ENCODE assay signal across 22 cellular contexts in genomic region chr12:112539221-112539620, GRCh38.
DNase-seq lines count a peak whose midpoint lies in the region; ATAC-seq and FAIRE-seq lines count a peak whose summit lies in the region.
"Had no signal": no experiment of that assay in that cellular context is flagged by ENCODE, and none has a peak within 500 bp of the region (broad histone marks: within the 10 kb centered on the region; RNA-seq: fewer than 3 reads in every experiment).

No MANE protein-coding gene starts in this region.

- no peak overlapping the region for H2BK15ac ChIP-seq in mesenchymal stem cell (ENCODE audit: low read depth, poor library complexity, severe bottlenecking)

- 90% methylated on average over 3 of the region's 3 CpGs for WGBS in mesenchymal stem cell

- no peak overlapping the region for H4K91ac ChIP-seq in mesenchymal stem cell (ENCODE audit: low read length)

- no peak overlapping the region for H3K18ac ChIP-seq in mesenchymal stem cell (ENCODE audit: low read depth in 1 of 2, low read length in 2 of 2)

- no peaks in the 10 kb centered on the region for H3K79me1 ChIP-seq in mesenchymal stem cell (replicated peaks; ENCODE audit: low read length, poor library complexity, severe bottlenecking)

- no peak overlapping the region for H2AFZ ChIP-seq in mesenchymal stem cell (ENCODE audit: low read depth, low read length)

- peaks cover 3% of the 10 kb centered on the region for H3K4me1 ChIP-seq in mesenchymal stem cell (ENCODE audit: control insufficient read depth, insufficient read depth, low read depth, low read length)
- H3K4me1 ChIP-seq: heart right ventricle had no signal

- H3K4ac ChIP-seq in mesenchymal stem cell (ENCODE audit: low read depth in 1 of 2, low read length in 2 of 2), result no peak overlapping the region

- H3K9ac ChIP-seq in mesenchymal stem cell (ENCODE audit: low read length), result no peak overlapping the region

- no peak overlapping the region for H2BK5ac ChIP-seq in mesenchymal stem cell (ENCODE audit: low read depth, low read length, poor library complexity, severe bottlenecking)

- no peak overlapping the region for H2BK12ac ChIP-seq in mesenchymal stem cell (ENCODE audit: low read length in 2 of 2)

- H3K36me3 ChIP-seq in mesenchymal stem cell (ENCODE audit: control insufficient read depth in 1 of 2, insufficient read depth in 2 of 2, low read depth in 1 of 2, low read length in 2 of 2), result no peaks in the 10 kb centered on the region
- H3K36me3 ChIP-seq: heart right ventricle had no signal

- no peak overlapping the region for H3K23ac ChIP-seq in mesenchymal stem cell (ENCODE audit: low read length in 2 of 2)

- no peak overlapping the region for H3K14ac ChIP-seq in mesenchymal stem cell (ENCODE audit: low read length in 2 of 2)

- DNase-seq in ACHN, result peak; percentile 36
- peak; percentile 35 for DNase-seq in HT1080 (ENCODE audit: low read depth)
- DNase-seq in RPMI7951 (ENCODE audit: low read depth), result peak; percentile 10
- DNase-seq in mesenchymal stem cell, result peak; percentile 14
- no peak for DNase-seq in NCI-H446 (lab: John Stamatoyannopoulos, UW)
- DNase-seq in RCC 7860 (ENCODE audit: low spot score), result no peak
- no peak for DNase-seq in activated CD4-positive, CD25-positive, alpha-beta regulatory T cell (lab: John Stamatoyannopoulos, UW)
- DNase-seq: activated CD8-positive, alpha-beta memory T cell treated with anti-CD3 and anti-CD28 coated beads for 24 hours; activated naive CD4-positive, alpha-beta T cell treated with anti-CD3 and anti-CD28 coated beads, Interleukin-2, amount 50 U/mL, for 16 hours; activated T-cell treated with anti-CD3 and anti-CD28 coated beads, Interleukin-2, amount 50 U/mL, for 4 hours; CD4-positive, alpha-beta memory T cell; heart right ventricle; Karpas-422; left ventricle myocardium superior; midbrain; natural killer cell; NCI-H1105 treated with DMSO at 0.1 percent for 48 hours; NCI-H2029 treated with DMSO at 0.1 percent for 48 hours; NCI-H446 treated with DMSO at 0.1 percent for 48 hours had no signal

- in situ Hi-C loops in ACHN (cut with HindIII; ENCODE audit: low pct_ligation_motif_present, low pct_unique_long_range_greater_than_20kb, low sequenced_read_pairs), result no loop called here

- no peak for ATAC-seq in GM21528 (IDR thresholded peaks at IDR 0.05; ENCODE audit: low FRiP score, unreplicated experiment)
- ATAC-seq: activated T-cell treated with anti-CD3 and anti-CD28 coated beads, Interleukin-2, amount 50 U/mL, for 4 hours; heart right ventricle; left ventricle myocardium superior; natural killer cell; sciatic nerve had no signal

- H3K27ac ChIP-seq in mesenchymal stem cell (ENCODE audit: low read length, poor library complexity, severe bottlenecking), result no peak overlapping the region
- H3K27ac ChIP-seq: heart right ventricle, RWPE1 had no signal

- H4K8ac ChIP-seq in mesenchymal stem cell (ENCODE audit: low read length), result no peak overlapping the region

- H3K4me3 ChIP-seq in mesenchymal stem cell (ENCODE audit: insufficient read depth in 1 of 2, low read depth in 1 of 2, low read length in 2 of 2), result no peak overlapping the region
- H3K4me3 ChIP-seq: heart right ventricle had no signal

- peaks cover 0 to 12% of the 10 kb centered on the region in 2 experiments for H3K27me3 ChIP-seq in mesenchymal stem cell (ENCODE audit: control insufficient read depth in 1 of 2, insufficient read depth in 1 of 2, low read length in 2 of 2)

- H3K4me2 ChIP-seq in mesenchymal stem cell (ENCODE audit: low read length, poor library complexity, severe bottlenecking), result no peak overlapping the region

- no peak for FAIRE-seq in RCC 7860 (lab: Jason Lieb, UNC)

- H2AK5ac ChIP-seq in mesenchymal stem cell (ENCODE audit: low read length, severe bottlenecking), result no peak overlapping the region

- no peak overlapping the region for H2BK120ac ChIP-seq in mesenchymal stem cell (ENCODE audit: low read depth, low read length)

- no peaks in the 10 kb centered on the region for H3K9me3 ChIP-seq in mesenchymal stem cell (ENCODE audit: control insufficient read depth, low read length)
- H3K9me3 ChIP-seq: heart right ventricle had no signal

Comparison
In these comparisons a context has a peak if more than half of its experiments do, and no peak if none do; other contexts are left out.
1. DNase-seq: peak in ACHN (single experiment), HT1080 (single experiment), RPMI7951 (single experiment) and mesenchymal stem cell (single experiment); none in NCI-H446 (0 of 2), RCC 7860 (single experiment) and activated CD4-positive, CD25-positive, alpha-beta regulatory T cell (0 of 4).